Comparison of ENCODE assay signal across 10 cellular contexts in genomic region chr2:47056374-47056773, GRCh38.
A peak's percentile ranks its signal among the peaks of the same experiment; 100 is the strongest.
DNase-seq lines count a peak whose midpoint lies in the region; ATAC-seq and TF ChIP-seq lines count a peak whose summit lies in the region.
"Had no signal": no experiment of that assay in that cellular context is flagged by ENCODE, and none has a peak within 500 bp of the region (broad histone marks: within the 10 kb centered on the region; RNA-seq: fewer than 3 reads in every experiment).

No MANE protein-coding gene starts in this region.

- no peaks in the 10 kb centered on the region for H3K27me3 ChIP-seq in Caco-2 (replicated peaks; ENCODE audit: control insufficient read depth, insufficient read depth, low read length)
- no peaks in the 10 kb centered on the region for H3K27me3 ChIP-seq in gastroesophageal sphincter

- H3K27ac Mint-ChIP-seq in Caco-2 (ENCODE audit: unreplicated experiment): peak overlapping the region; percentile 26
- no peak overlapping the region for H3K27ac Mint-ChIP-seq in progenitor cell of endocrine pancreas

- no peaks in the 10 kb centered on the region for H3K9me3 ChIP-seq in Caco-2
- no peaks in the 10 kb centered on the region for H3K9me3 ChIP-seq in gastroesophageal sphincter

- peak overlapping the region; percentile 52 to 83 (median 78) for H3K27ac ChIP-seq in gastroesophageal sphincter
- peak overlapping the region in 20 of 21 experiments; percentile 63 to 87 (median 75) for H3K27ac ChIP-seq in skin epidermis

- no peak overlapping the region for H3K4me3 ChIP-seq in Caco-2 (ENCODE audit: low read depth, low read length)
- no peak overlapping the region for H3K4me3 ChIP-seq in gastroesophageal sphincter
- H3K4me3 ChIP-seq in skin epidermis: no peak overlapping the region

- WGBS in gastroesophageal sphincter (ENCODE audit: low coverage in 1 of 2), 2 donors: 6 to 33% methylated on average over 2 of the region's 5 CpGs

- H3K9me3 Mint-ChIP-seq in Caco-2 (ENCODE audit: unreplicated experiment) (no peaks in the 10 kb centered on the region), progenitor cell of endocrine pancreas (ENCODE audit: low read depth) (no peaks in the 10 kb centered on the region)

- BruUV-seq in Caco-2 (replicated peaks; lab: Mats Ljungman, UMichigan): no TSS peak

- TF ChIP-seq POLR2A in gastroesophageal sphincter (IDR thresholded peaks at IDR 0.05): no peak

- H3K36me3 ChIP-seq in Caco-2 (ENCODE audit: control insufficient read depth, insufficient read depth, low read length) (no peaks in the 10 kb centered on the region), gastroesophageal sphincter (peaks cover 0 to 41% of the 10 kb centered on the region in 2 donors)

- TF ChIP-seq EP300 in gastroesophageal sphincter (IDR thresholded peaks at IDR 0.05): no peak

- intact Hi-C loops in Caco-2 (cut with micrococcal nuclease; ENCODE audit: unreplicated experiment): no loop called here

- DNase-seq in Caco-2: no peak
- DNase-seq in NCI-H187 treated with DMSO at 0.1 percent for 48 hours (lab: John Stamatoyannopoulos, UW): no peak
- no peak for DNase-seq in progenitor cell of endocrine pancreas (ENCODE audit: low spot score, unreplicated experiment)
- DNase-seq in cerebellar nuclear complex (lab: John Stamatoyannopoulos, UW): no peak
- DNase-seq: activated CD8-positive, alpha-beta memory T cell treated with anti-CD3 and anti-CD28 coated beads for 24 hours; NCI-H2081 treated with DMSO at 0.1 percent for 48 hours had no signal

- H3K4me1 Mint-ChIP-seq in Caco-2 (ENCODE audit: low read depth, unreplicated experiment) (peaks cover 19% of the 10 kb centered on the region), progenitor cell of endocrine pancreas (ENCODE audit: low read depth) (no peaks in the 10 kb centered on the region)

- H3K27me3 Mint-ChIP-seq in Caco-2 (ENCODE audit: insufficient read depth, unreplicated experiment): no peaks in the 10 kb centered on the region
- H3K27me3 Mint-ChIP-seq in progenitor cell of endocrine pancreas: no peaks in the 10 kb centered on the region

- POLR2A ChIA-PET in Caco-2 (lab: Charles Lee): no interaction called here

- ATAC-seq in SK-N-SH treated with all-trans-retinoic acid at 6 μM for 48 hours (peak; percentile 88), gastroesophageal sphincter (no peak), esophagus mucosa (no peak)

- TF ChIP-seq CTCF in Caco-2 (IDR thresholded peaks at IDR 0.05; ENCODE audit: insufficient read depth in 1 of 2, low read depth in 1 of 2, low read length in 1 of 2, severe bottlenecking in 1 of 2, unreplicated experiment in 1 of 2) (no peak), gastroesophageal sphincter (IDR thresholded peaks at IDR 0.05) (no peak), progenitor cell of endocrine pancreas (IDR thresholded peaks at IDR 0.05; ENCODE audit: unreplicated experiment) (no peak)

- CTCF ChIA-PET in Caco-2 (lab: Charles Lee): interaction anchor here (1.3 kb wide), 1 partner anchor 13 kb away, joined by 3 read pairs; no protein-coding TSS in a partner anchor

- H3K36me3 Mint-ChIP-seq in Caco-2 (ENCODE audit: insufficient read depth, unreplicated experiment) (peaks cover 66% of the 10 kb centered on the region), progenitor cell of endocrine pancreas (ENCODE audit: insufficient read depth) (peaks cover 7% of the 10 kb centered on the region)

- H3K4me1 ChIP-seq in Caco-2: no peaks in the 10 kb centered on the region
- H3K4me1 ChIP-seq in gastroesophageal sphincter: peaks cover 14 to 74% (median 45%) of the 10 kb centered on the region in 3 donors

- H3K4me3 Mint-ChIP-seq in Caco-2 (ENCODE audit: unreplicated experiment) (no peak overlapping the region), progenitor cell of endocrine pancreas (ENCODE audit: low read depth) (no peak overlapping the region)

TF ChIP-seq in SK-N-SH treated with all-trans-retinoic acid at 6 μM for 48 hours, 23 proteins besides CTCF, POLR2A, EP300 and RAD21 (continues in another document):
- TF ChIP-seq CSRNP3 (CRISPR knock-in tag; IDR thresholded peaks at IDR 0.05): peak; percentile 47; the same call in 1 of the 2 replicates
- TF ChIP-seq OSR1 (CRISPR knock-in tag; IDR thresholded peaks at IDR 0.05): no peak
- no peak for TF ChIP-seq GLIS3 (CRISPR knock-in tag; IDR thresholded peaks at IDR 0.05)
- TF ChIP-seq ZNF70 (CRISPR knock-in tag; IDR thresholded peaks at IDR 0.05): no peak
- no peak for TF ChIP-seq BACH2 (CRISPR knock-in tag; IDR thresholded peaks at IDR 0.05; ENCODE audit: borderline replicate concordance)
- TF ChIP-seq ARNTL (CRISPR knock-in tag; IDR thresholded peaks at IDR 0.05; ENCODE audit: borderline replicate concordance, low read depth): no peak
- no peak for TF ChIP-seq TOX (CRISPR knock-in tag; IDR thresholded peaks at IDR 0.05; ENCODE audit: borderline replicate concordance)
- peak; percentile 59; the same call in 1 of the 2 replicates for TF ChIP-seq PATZ1 (CRISPR knock-in tag; IDR thresholded peaks at IDR 0.05; ENCODE audit: borderline replicate concordance)
- TF ChIP-seq TSHZ2 (CRISPR knock-in tag; IDR thresholded peaks at IDR 0.05): peak; percentile 76
- no peak for TF ChIP-seq ESRRG (CRISPR knock-in tag; IDR thresholded peaks at IDR 0.05)
- TF ChIP-seq ISL1 (CRISPR knock-in tag; IDR thresholded peaks at IDR 0.05): no peak
- TF ChIP-seq ZFP30 (CRISPR knock-in tag; IDR thresholded peaks at IDR 0.05): 0 out of 2 replicates have a peak, but pooled peaks have one; percentile 27
- no peak for TF ChIP-seq POU6F1 (CRISPR knock-in tag; IDR thresholded peaks at IDR 0.05; ENCODE audit: borderline replicate concordance, low read depth)
- TF ChIP-seq ZNF8 (CRISPR knock-in tag; IDR thresholded peaks at IDR 0.05): no peak; the same call in 1 of the 2 replicates
- TF ChIP-seq ZNF565 (CRISPR knock-in tag; conservative IDR thresholded peaks at IDR 0.05; ENCODE audit: low read depth): peak; percentile 72; the same call in 1 of the 2 replicates
